1 cellular context compared by ENCODE assay signal in genomic region chr18:48391863-48392262, GRCh38.
TF ChIP-seq lines count a peak whose summit lies in the region.

No MANE protein-coding gene starts in this region.

TF ChIP-seq in H1, 55 proteins besides CTCF, POLR2A, EP300 and RAD21:
- TF ChIP-seq, protein P1, sequence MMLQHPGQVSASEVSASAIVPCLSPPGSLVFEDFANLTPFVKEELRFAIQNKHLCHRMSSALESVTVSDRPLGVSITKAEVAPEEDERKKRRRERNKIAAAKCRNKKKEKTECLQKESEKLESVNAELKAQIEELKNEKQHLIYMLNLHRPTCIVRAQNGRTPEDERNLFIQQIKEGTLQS (IDR thresholded peaks at IDR 0.05; ENCODE audit: insufficient read depth, low read depth, low read length) = no peak
